ENCODE assay signal across 1 cellular context in the genomic region with DNA sequence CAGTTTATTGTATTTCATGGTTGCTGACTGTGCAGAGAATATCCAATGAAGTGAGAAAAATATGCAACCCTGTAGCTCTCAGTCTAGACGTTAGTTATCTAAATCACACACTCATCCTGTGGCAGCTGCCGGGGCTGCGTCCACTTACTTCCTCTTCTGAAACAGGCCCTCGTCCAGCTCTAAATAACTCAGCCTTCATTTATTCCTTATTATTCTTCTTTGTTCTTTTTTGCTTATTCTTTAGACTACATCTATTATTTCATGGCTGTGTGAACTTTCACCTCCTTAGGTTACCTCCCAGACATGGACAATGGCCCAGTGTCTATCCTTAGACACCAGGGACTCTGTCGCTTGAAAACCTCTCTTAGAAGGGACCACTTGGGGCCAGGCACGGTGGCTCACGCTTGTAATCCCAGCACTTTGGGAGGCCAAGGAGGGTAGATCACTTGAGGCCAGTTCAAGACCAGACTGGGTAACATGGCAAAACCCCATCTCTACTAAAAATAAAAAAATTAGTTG.
TF ChIP-seq lines count a peak whose summit lies in the region.

No MANE protein-coding gene starts in this region.

TF ChIP-seq in K562, 482 proteins besides CTCF, POLR2A, EP300 and RAD21 (continued from another document):
- TF ChIP-seq, protein P1, sequence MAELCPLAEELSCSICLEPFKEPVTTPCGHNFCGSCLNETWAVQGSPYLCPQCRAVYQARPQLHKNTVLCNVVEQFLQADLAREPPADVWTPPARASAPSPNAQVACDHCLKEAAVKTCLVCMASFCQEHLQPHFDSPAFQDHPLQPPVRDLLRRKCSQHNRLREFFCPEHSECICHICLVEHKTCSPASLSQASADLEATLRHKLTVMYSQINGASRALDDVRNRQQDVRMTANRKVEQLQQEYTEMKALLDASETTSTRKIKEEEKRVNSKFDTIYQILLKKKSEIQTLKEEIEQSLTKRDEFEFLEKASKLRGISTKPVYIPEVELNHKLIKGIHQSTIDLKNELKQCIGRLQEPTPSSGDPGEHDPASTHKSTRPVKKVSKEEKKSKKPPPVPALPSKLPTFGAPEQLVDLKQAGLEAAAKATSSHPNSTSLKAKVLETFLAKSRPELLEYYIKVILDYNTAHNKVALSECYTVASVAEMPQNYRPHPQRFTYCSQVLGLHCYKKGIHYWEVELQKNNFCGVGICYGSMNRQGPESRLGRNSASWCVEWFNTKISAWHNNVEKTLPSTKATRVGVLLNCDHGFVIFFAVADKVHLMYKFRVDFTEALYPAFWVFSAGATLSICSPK (IDR thresholded peaks at IDR 0.05; ENCODE audit: borderline replicate concordance) = no peak
- TF ChIP-seq NCOA1 (IDR thresholded peaks at IDR 0.05; ENCODE audit: low read depth) (peak; percentile 31; the same call in 1 of the 2 replicates), RBM22 (IDR thresholded peaks at IDR 0.05; ENCODE audit: low read depth, low read length, poor library complexity, severe bottlenecking) (no peak), NELFE (IDR thresholded peaks at IDR 0.05; ENCODE audit: insufficient read depth, insufficient read length) (no peak), CEBPG (CRISPR knock-in tag; IDR thresholded peaks at IDR 0.05) (no peak), CEBPG (tag; conservative IDR thresholded peaks at IDR 0.05 in 1 of 2, IDR thresholded peaks at IDR 0.05 in 1 of 2) (no peak), MAFK (IDR thresholded peaks at IDR 0.05; ENCODE audit: low read length) (peak; percentile 78; the same call in 1 of the 2 replicates), C11orf30 (IDR thresholded peaks at IDR 0.05; ENCODE audit: low read depth) (peak; percentile 88), MCM2 (IDR thresholded peaks at IDR 0.05; ENCODE audit: low read depth) (no peak)
- TF ChIP-seq, protein P2, sequence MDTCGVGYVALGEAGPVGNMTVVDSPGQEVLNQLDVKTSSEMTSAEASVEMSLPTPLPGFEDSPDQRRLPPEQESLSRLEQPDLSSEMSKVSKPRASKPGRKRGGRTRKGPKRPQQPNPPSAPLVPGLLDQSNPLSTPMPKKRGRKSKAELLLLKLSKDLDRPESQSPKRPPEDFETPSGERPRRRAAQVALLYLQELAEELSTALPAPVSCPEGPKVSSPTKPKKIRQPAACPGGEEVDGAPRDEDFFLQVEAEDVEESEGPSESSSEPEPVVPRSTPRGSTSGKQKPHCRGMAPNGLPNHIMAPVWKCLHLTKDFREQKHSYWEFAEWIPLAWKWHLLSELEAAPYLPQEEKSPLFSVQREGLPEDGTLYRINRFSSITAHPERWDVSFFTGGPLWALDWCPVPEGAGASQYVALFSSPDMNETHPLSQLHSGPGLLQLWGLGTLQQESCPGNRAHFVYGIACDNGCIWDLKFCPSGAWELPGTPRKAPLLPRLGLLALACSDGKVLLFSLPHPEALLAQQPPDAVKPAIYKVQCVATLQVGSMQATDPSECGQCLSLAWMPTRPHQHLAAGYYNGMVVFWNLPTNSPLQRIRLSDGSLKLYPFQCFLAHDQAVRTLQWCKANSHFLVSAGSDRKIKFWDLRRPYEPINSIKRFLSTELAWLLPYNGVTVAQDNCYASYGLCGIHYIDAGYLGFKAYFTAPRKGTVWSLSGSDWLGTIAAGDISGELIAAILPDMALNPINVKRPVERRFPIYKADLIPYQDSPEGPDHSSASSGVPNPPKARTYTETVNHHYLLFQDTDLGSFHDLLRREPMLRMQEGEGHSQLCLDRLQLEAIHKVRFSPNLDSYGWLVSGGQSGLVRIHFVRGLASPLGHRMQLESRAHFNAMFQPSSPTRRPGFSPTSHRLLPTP (IDR thresholded peaks at IDR 0.05; ENCODE audit: borderline replicate concordance, extremely low read depth, insufficient read length) = no peak
